Comparison of ENCODE assay signal across 1 cellular context in genomic region chr22:20885557-20886323, GRCh38.
TF ChIP-seq lines count a peak whose summit lies in the region.

No MANE protein-coding gene starts in this region.

TF ChIP-seq in HepG2, 621 proteins besides CTCF, POLR2A, EP300 and RAD21 (continued from another document and continues in another):
- TF ChIP-seq MTA3 (CRISPR knock-in tag; IDR thresholded peaks at IDR 0.05) (no peak), ZNF782 (CRISPR knock-in tag; IDR thresholded peaks at IDR 0.05; ENCODE audit: borderline replicate concordance) (no peak; the same call in 1 of the 2 replicates), ZNF556 (CRISPR knock-in tag; IDR thresholded peaks at IDR 0.05; ENCODE audit: borderline replicate concordance) (peak; percentile 48; the same call in 1 of the 2 replicates), ZBTB38 (CRISPR knock-in tag; IDR thresholded peaks at IDR 0.05) (peak; percentile 86; the same call in 1 of the 2 replicates), ZNF329 (CRISPR knock-in tag; IDR thresholded peaks at IDR 0.05; ENCODE audit: low read depth) (no peak), PLSCR1 (CRISPR knock-in tag; IDR thresholded peaks at IDR 0.05; ENCODE audit: borderline replicate concordance) (no peak), HES4 (CRISPR knock-in tag; IDR thresholded peaks at IDR 0.05; ENCODE audit: borderline replicate concordance) (no peak), ZZZ3 (CRISPR knock-in tag; IDR thresholded peaks at IDR 0.05; ENCODE audit: borderline replicate concordance) (no peak), FOXA1 (IDR thresholded peaks at IDR 0.05) (no peak), FOXA1 (CRISPR knock-in tag; IDR thresholded peaks at IDR 0.05) (peak; percentile 6; the same call in 1 of the 2 replicates), ZNF607 (CRISPR knock-in tag; IDR thresholded peaks at IDR 0.05; ENCODE audit: borderline replicate concordance) (peak; percentile 37; the same call in 1 of the 2 replicates), ZNF589 (CRISPR knock-in tag; conservative IDR thresholded peaks at IDR 0.05) (no peak), CBFB (CRISPR knock-in tag; IDR thresholded peaks at IDR 0.05) (0 out of 2 replicates have a peak, but pooled peaks have one; percentile 56), CENPT (CRISPR knock-in tag; IDR thresholded peaks at IDR 0.05; ENCODE audit: low read depth) (no peak), IKZF1 (IDR thresholded peaks at IDR 0.05) (no peak), PHF20 (CRISPR knock-in tag; IDR thresholded peaks at IDR 0.05) (no peak), ZNF740 (CRISPR knock-in tag; IDR thresholded peaks at IDR 0.05) (no peak), RBM22 (optimal IDR thresholded peaks at IDR 0.05; ENCODE audit: low read length) (no peak), ZSCAN9 (CRISPR knock-in tag; IDR thresholded peaks at IDR 0.05; ENCODE audit: borderline replicate concordance) (peak; percentile 89; the same call in 1 of the 2 replicates), TCF12 (IDR thresholded peaks at IDR 0.05) (no peak), TCF12 (CRISPR knock-in tag; IDR thresholded peaks at IDR 0.05) (no peak), ZNF570 (CRISPR knock-in tag; IDR thresholded peaks at IDR 0.05; ENCODE audit: borderline replicate concordance) (no peak), ZNF33B (CRISPR knock-in tag; IDR thresholded peaks at IDR 0.05) (no peak), HNRNPLL (IDR thresholded peaks at IDR 0.05; ENCODE audit: low read depth, low read length, poor library complexity, severe bottlenecking) (peak; percentile 13), KLF6 (CRISPR knock-in tag; IDR thresholded peaks at IDR 0.05) (peak; percentile 27; the same call in 1 of the 2 replicates), E2F5 (CRISPR knock-in tag; conservative IDR thresholded peaks at IDR 0.05) (no peak), TFAP4 (IDR thresholded peaks at IDR 0.05; ENCODE audit: borderline replicate concordance, low read depth) (peak; percentile 95), ZNF350 (CRISPR knock-in tag; IDR thresholded peaks at IDR 0.05; ENCODE audit: borderline replicate concordance, low read depth) (peak; percentile 69; the same call in 1 of the 2 replicates), PHF8 (CRISPR knock-in tag; IDR thresholded peaks at IDR 0.05) (0 out of 2 replicates have a peak, but pooled peaks have one; percentile 51), TCF7L2 (IDR thresholded peaks at IDR 0.05; ENCODE audit: low read depth, low read length) (no peak), ZNF83 (CRISPR knock-in tag; IDR thresholded peaks at IDR 0.05; ENCODE audit: borderline replicate concordance) (peak; percentile 35; the same call in 1 of the 2 replicates), MXD3 (CRISPR knock-in tag; IDR thresholded peaks at IDR 0.05) (no peak), ZNF274 (CRISPR knock-in tag; IDR thresholded peaks at IDR 0.05) (no peak), ZFYVE20 (CRISPR knock-in tag; IDR thresholded peaks at IDR 0.05; ENCODE audit: borderline replicate concordance, low read depth) (no peak), ZBTB3 (CRISPR knock-in tag; IDR thresholded peaks at IDR 0.05; ENCODE audit: borderline replicate concordance, low read depth) (no peak), ZNF343 (CRISPR knock-in tag; IDR thresholded peaks at IDR 0.05) (no peak), HDAC6 (IDR thresholded peaks at IDR 0.05; ENCODE audit: low read depth, low read length) (no peak), POGK (CRISPR knock-in tag; conservative IDR thresholded peaks at IDR 0.05) (0 out of 2 replicates have a peak, but pooled peaks have one; percentile 51), ZNF850 (CRISPR knock-in tag; conservative IDR thresholded peaks at IDR 0.05) (no peak), ARID4A (CRISPR knock-in tag; IDR thresholded peaks at IDR 0.05; ENCODE audit: borderline replicate concordance) (peak; percentile 86; the same call in 1 of the 2 replicates), GMEB1 (CRISPR knock-in tag; IDR thresholded peaks at IDR 0.05; ENCODE audit: borderline replicate concordance) (peak; percentile 57; the same call in 1 of the 2 replicates), BCL3 (CRISPR knock-in tag; IDR thresholded peaks at IDR 0.05) (no peak), MEIS1 (CRISPR knock-in tag; IDR thresholded peaks at IDR 0.05; ENCODE audit: borderline replicate concordance) (no peak; the same call in 1 of the 2 replicates), SMARCC2 (IDR thresholded peaks at IDR 0.05) (no peak), ZNF841 (CRISPR knock-in tag; IDR thresholded peaks at IDR 0.05; ENCODE audit: borderline replicate concordance) (no peak), ZNF546 (CRISPR knock-in tag; conservative IDR thresholded peaks at IDR 0.05) (no peak), HBP1 (CRISPR knock-in tag; IDR thresholded peaks at IDR 0.05; ENCODE audit: low read depth) (peak; percentile 50; the same call in 1 of the 2 replicates), HMGXB4 (CRISPR knock-in tag; IDR thresholded peaks at IDR 0.05; ENCODE audit: borderline replicate concordance in 1 of 2, low read depth in 1 of 2) (peak; percentile 95 to 96; a peak in 3 of 4 replicates), KMT2A (CRISPR knock-in tag; IDR thresholded peaks at IDR 0.05) (peak; percentile 60; the same call in 1 of the 2 replicates), ZNF235 (CRISPR knock-in tag; IDR thresholded peaks at IDR 0.05; ENCODE audit: borderline replicate concordance) (no peak), ZNF580 (CRISPR knock-in tag; IDR thresholded peaks at IDR 0.05; ENCODE audit: borderline replicate concordance, low read depth) (peak; percentile 85; the same call in 1 of the 2 replicates), ZNF207 (IDR thresholded peaks at IDR 0.05; ENCODE audit: borderline replicate concordance) (no peak)
